Comparison of ENCODE assay signal across 8 cellular contexts in genomic region chr14:74493343-74494261, GRCh38. TPM values are rescaled to one million over a fixed set of nuclear protein-coding genes. Genes with fewer than 3 reads are reported as not detected.
DNase-seq lines count a peak whose midpoint lies in the region; ATAC-seq, FAIRE-seq and TF ChIP-seq lines count a peak whose summit lies in the region.

TSS of gene ISCA2 (plus strand) at chr14:74493765. CDS start at chr14:74493775, 10 bp downstream.

- TF ChIP-seq POLR2A in GM12892 (IDR thresholded peaks at IDR 0.05; ENCODE audit: low read depth, low read length) (peak; percentile 74), adrenal gland (IDR thresholded peaks at IDR 0.05) (no peak)

- peaks cover 33 to 52% of the 10 kb centered on the region in 2 donors for H3K4me1 ChIP-seq in adrenal gland (replicated peaks in 1 of 2)
- H3K4me1 ChIP-seq in heart right ventricle = peaks cover 3 to 64% (median 56%) of the 10 kb centered on the region in 9 donors
- peaks cover 21% of the 10 kb centered on the region for H3K4me1 ChIP-seq in upper lobe of right lung

- H3K27ac ChIP-seq in adrenal gland = peak within 1 kb of the TSS; percentile 84 to 98 (median 97)
- peak within 1 kb of the TSS; percentile 79 to 97 (median 92) for H3K27ac ChIP-seq in heart right ventricle
- peak within 1 kb of the TSS; percentile 91 for H3K27ac ChIP-seq in upper lobe of right lung

- DNase-seq in GM12892 (ENCODE audit: insufficient read length) = peak; percentile 97
- DNase-seq in NCI-H146 (lab: John Stamatoyannopoulos, UW) = peak; percentile 98
- peak; percentile 99 to 100 (median 100) for DNase-seq in T-helper 1 cell
- peak; percentile 100 for DNase-seq in adrenal gland
- DNase-seq in heart right ventricle = peak; percentile 100
- peak; percentile 100 for DNase-seq in posterior vena cava (ENCODE audit: low spot score)
- peak; percentile 100 for DNase-seq in upper lobe of right lung

- intact Hi-C loops in adrenal gland (cut with DNase I) = loop anchor here in 1 of 2 donors (5.0 kb wide), 1 partner anchor 131 kb away; no protein-coding TSS in a partner anchor
- intact Hi-C loops in heart right ventricle (cut with DNase I) = loop anchor here in 4 of 10 donors (5.0 to 10.0 kb wide), 4 partner anchors 99 to 131 kb away; partner anchors contain the start of gene LTBP2 (in 1 of the 4)
- intact Hi-C loops in posterior vena cava (cut with DNase I) = no loop called here
- intact Hi-C loops in upper lobe of right lung (cut with DNase I) = no loop called here

- H3K36me3 ChIP-seq in adrenal gland (replicated peaks in 1 of 2) = no peaks in the 10 kb centered on the region
- peaks cover 0 to 31% (median 0%) of the 10 kb centered on the region in 9 donors for H3K36me3 ChIP-seq in heart right ventricle
- peaks cover 6% of the 10 kb centered on the region for H3K36me3 ChIP-seq in upper lobe of right lung

- FAIRE-seq in GM12892 (lab: Jason Lieb, UNC) = peak; percentile 98

- WGBS in adrenal gland, 4 donors = 1% methylated on average over 24 to 73 of the region's 73 CpGs
- 1% methylated on average over 59 to 73 of the region's 73 CpGs for WGBS in heart right ventricle, 2 donors

- H3K9me3 ChIP-seq in adrenal gland (replicated peaks in 1 of 3) (no peaks in the 10 kb centered on the region), heart right ventricle (no peaks in the 10 kb centered on the region), upper lobe of right lung (no peaks in the 10 kb centered on the region)

- ATAC-seq in HG02852 (IDR thresholded peaks at IDR 0.05; ENCODE audit: unreplicated experiment) (peak; percentile 84), heart right ventricle (peak; percentile 96 to 98 (median 96)), upper lobe of right lung (peak; percentile 95)

- H3K4me3 ChIP-seq in adrenal gland (peak within 1 kb of the TSS; percentile 57 to 86 (median 86)), heart right ventricle (peak within 1 kb of the TSS; percentile 66 to 98 (median 88)), upper lobe of right lung (peak within 1 kb of the TSS; percentile 78)

- H3K27me3 ChIP-seq in adrenal gland (no peaks in the 10 kb centered on the region), heart right ventricle (no peaks in the 10 kb centered on the region), upper lobe of right lung (no peaks in the 10 kb centered on the region)

- TF ChIP-seq CTCF in adrenal gland (IDR thresholded peaks at IDR 0.05) (peak in 2 of 6 experiments; percentile 1 to 16), heart right ventricle (IDR thresholded peaks at IDR 0.05) (no peak), upper lobe of right lung (IDR thresholded peaks at IDR 0.05) (no peak)

RNA-seq across cellular contexts. Expression of gene ISCA2, which starts in this region (rescaled TPM):
- 40.9 TPM for polyA plus RNA-seq in GM12892 (2012; ENCODE audit: missing spikeins)
- 10 to 100 TPM; 13.2 to 63.6 (median 47.4) TPM for total RNA-seq in adrenal gland
- 10 to 100 TPM; 20.7 to 50.4 (median 21.5) TPM for polyA plus RNA-seq in adrenal gland
- total RNA-seq in heart right ventricle = 10 to 100 TPM; 32.0 to 44.3 (median 40.3) TPM
- 10 to 100 TPM; 20.6 to 32.1 TPM for polyA plus RNA-seq in heart right ventricle
- 10 to 100 TPM in 1 of 2 donors, 1 to 10 TPM in 1; 9.3 to 12.9 TPM for total RNA-seq in posterior vena cava
- 21.4 TPM for total RNA-seq in upper lobe of right lung

Comparison
In these comparisons a context has a peak if more than half of its experiments do, and no peak if none do; other contexts are left out.
1. Peak in every context shown above with its lines: DNase-seq, ATAC-seq, H3K4me3 ChIP-seq and H3K27ac ChIP-seq.